In the genomic region with DNA sequence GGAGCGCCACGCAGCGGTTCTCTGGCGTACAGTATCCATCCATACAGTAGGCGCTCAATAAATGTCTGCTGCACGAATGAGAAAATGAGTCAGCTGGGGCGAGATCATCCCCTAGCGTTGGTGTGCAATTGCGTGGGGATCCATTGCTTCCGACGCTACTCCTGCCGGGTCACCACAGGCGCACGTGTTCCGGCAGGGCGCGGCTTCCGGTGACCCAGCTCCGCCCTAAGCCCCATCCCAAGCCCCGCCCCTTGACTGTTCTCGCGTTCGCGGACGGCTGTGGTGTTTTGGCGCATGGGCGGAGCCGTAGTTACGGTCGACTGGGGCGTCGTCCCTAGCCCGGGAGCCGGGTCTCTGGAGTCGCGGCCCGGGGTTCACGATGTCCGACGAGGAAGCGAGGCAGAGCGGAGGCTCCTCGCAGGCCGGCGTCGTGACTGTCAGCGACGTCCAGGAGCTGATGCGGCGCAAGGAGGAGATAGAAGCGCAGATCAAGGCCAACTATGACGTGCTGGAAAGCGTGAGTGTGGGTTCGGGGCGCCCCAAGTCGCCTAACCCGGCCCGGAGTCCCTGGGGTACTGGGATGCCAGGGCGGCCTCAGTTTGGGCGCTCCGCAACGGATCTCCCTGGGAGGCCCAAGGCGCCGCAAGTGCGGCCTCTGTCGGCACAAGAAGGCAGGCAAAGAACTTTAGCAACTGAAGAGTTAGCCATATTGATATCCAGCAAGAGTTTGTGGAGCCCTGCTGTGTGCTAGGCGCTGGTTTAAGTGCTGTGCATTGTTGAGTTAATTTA, we compare ENCODE assay signal across 1 cellular context.
TF ChIP-seq lines count a peak whose summit lies in the region.

A gene with protein sequence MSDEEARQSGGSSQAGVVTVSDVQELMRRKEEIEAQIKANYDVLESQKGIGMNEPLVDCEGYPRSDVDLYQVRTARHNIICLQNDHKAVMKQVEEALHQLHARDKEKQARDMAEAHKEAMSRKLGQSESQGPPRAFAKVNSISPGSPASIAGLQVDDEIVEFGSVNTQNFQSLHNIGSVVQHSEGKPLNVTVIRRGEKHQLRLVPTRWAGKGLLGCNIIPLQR (plus strand): TSS at position 313 of the 789 bp plus-strand sequence. CDS start 67 bp downstream, at position 380.

TF ChIP-seq in HEK293, 187 proteins besides CTCF, POLR2A, EP300 and RAD21 (continued from another document and continues in another):
- TF ChIP-seq, protein P1, sequence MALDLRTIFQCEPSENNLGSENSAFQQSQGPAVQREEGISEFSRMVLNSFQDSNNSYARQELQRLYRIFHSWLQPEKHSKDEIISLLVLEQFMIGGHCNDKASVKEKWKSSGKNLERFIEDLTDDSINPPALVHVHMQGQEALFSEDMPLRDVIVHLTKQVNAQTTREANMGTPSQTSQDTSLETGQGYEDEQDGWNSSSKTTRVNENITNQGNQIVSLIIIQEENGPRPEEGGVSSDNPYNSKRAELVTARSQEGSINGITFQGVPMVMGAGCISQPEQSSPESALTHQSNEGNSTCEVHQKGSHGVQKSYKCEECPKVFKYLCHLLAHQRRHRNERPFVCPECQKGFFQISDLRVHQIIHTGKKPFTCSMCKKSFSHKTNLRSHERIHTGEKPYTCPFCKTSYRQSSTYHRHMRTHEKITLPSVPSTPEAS (tag by site-specific recombination; IDR thresholded peaks at IDR 0.05), result 0 out of 2 replicates have a peak, but pooled peaks have one; percentile 10
- TF ChIP-seq ZNF202 (tag by site-specific recombination; IDR thresholded peaks at IDR 0.05; ENCODE audit: borderline replicate concordance), result no peak
- TF ChIP-seq ZNF121 (tag by site-specific recombination; IDR thresholded peaks at IDR 0.05), result no peak
- TF ChIP-seq, protein P2, sequence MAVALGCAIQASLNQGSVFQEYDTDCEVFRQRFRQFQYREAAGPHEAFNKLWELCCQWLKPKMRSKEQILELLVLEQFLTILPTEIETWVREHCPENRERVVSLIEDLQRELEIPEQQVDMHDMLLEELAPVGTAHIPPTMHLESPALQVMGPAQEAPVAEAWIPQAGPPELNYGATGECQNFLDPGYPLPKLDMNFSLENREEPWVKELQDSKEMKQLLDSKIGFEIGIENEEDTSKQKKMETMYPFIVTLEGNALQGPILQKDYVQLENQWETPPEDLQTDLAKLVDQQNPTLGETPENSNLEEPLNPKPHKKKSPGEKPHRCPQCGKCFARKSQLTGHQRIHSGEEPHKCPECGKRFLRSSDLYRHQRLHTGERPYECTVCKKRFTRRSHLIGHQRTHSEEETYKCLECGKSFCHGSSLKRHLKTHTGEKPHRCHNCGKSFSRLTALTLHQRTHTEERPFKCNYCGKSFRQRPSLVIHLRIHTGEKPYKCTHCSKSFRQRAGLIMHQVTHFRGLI (tag by site-specific recombination; IDR thresholded peaks at IDR 0.05), result peak; percentile 64; the same call in 1 of the 2 replicates
- peak; percentile 100 for TF ChIP-seq KLF8 (tag by site-specific recombination; IDR thresholded peaks at IDR 0.05)
- no peak for TF ChIP-seq ZNF350 (tag by site-specific recombination; IDR thresholded peaks at IDR 0.05)
- TF ChIP-seq, protein P3, sequence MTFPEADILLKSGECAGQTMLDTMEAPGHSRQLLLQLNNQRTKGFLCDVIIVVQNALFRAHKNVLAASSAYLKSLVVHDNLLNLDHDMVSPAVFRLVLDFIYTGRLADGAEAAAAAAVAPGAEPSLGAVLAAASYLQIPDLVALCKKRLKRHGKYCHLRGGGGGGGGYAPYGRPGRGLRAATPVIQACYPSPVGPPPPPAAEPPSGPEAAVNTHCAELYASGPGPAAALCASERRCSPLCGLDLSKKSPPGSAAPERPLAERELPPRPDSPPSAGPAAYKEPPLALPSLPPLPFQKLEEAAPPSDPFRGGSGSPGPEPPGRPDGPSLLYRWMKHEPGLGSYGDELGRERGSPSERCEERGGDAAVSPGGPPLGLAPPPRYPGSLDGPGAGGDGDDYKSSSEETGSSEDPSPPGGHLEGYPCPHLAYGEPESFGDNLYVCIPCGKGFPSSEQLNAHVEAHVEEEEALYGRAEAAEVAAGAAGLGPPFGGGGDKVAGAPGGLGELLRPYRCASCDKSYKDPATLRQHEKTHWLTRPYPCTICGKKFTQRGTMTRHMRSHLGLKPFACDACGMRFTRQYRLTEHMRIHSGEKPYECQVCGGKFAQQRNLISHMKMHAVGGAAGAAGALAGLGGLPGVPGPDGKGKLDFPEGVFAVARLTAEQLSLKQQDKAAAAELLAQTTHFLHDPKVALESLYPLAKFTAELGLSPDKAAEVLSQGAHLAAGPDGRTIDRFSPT (tag by site-specific recombination; IDR thresholded peaks at IDR 0.05), result peak; percentile 90
- peak; percentile 75; the same call in 1 of the 2 replicates for TF ChIP-seq ZNF2 (tag by site-specific recombination; IDR thresholded peaks at IDR 0.05)
- no peak for TF ChIP-seq ZNF23 (tag by site-specific recombination; IDR thresholded peaks at IDR 0.05; ENCODE audit: borderline replicate concordance)
- TF ChIP-seq GLIS1 (tag by site-specific recombination; IDR thresholded peaks at IDR 0.05), result peak; percentile 90
- peak; percentile 73 for TF ChIP-seq YY1 (tag by site-specific recombination; IDR thresholded peaks at IDR 0.05)
- peak; percentile 76; the same call in 1 of the 2 replicates for TF ChIP-seq ZSCAN23 (tag by site-specific recombination; IDR thresholded peaks at IDR 0.05)
- no peak for TF ChIP-seq ZNF670 (tag by site-specific recombination; IDR thresholded peaks at IDR 0.05; ENCODE audit: low read depth)
- TF ChIP-seq ZNF302 (tag by site-specific recombination; IDR thresholded peaks at IDR 0.05; ENCODE audit: low read depth), result no peak
- TF ChIP-seq ZNF335 (tag by site-specific recombination; conservative IDR thresholded peaks at IDR 0.05), result peak; percentile 92
- no peak for TF ChIP-seq ZNF19 (tag by site-specific recombination; IDR thresholded peaks at IDR 0.05; ENCODE audit: low read depth)
- TF ChIP-seq HOXC10 (CRISPR knock-in tag; IDR thresholded peaks at IDR 0.05), result no peak
- TF ChIP-seq KLF9 (tag by site-specific recombination; IDR thresholded peaks at IDR 0.05; ENCODE audit: low read depth), result peak; percentile 70
- TF ChIP-seq, protein P4, sequence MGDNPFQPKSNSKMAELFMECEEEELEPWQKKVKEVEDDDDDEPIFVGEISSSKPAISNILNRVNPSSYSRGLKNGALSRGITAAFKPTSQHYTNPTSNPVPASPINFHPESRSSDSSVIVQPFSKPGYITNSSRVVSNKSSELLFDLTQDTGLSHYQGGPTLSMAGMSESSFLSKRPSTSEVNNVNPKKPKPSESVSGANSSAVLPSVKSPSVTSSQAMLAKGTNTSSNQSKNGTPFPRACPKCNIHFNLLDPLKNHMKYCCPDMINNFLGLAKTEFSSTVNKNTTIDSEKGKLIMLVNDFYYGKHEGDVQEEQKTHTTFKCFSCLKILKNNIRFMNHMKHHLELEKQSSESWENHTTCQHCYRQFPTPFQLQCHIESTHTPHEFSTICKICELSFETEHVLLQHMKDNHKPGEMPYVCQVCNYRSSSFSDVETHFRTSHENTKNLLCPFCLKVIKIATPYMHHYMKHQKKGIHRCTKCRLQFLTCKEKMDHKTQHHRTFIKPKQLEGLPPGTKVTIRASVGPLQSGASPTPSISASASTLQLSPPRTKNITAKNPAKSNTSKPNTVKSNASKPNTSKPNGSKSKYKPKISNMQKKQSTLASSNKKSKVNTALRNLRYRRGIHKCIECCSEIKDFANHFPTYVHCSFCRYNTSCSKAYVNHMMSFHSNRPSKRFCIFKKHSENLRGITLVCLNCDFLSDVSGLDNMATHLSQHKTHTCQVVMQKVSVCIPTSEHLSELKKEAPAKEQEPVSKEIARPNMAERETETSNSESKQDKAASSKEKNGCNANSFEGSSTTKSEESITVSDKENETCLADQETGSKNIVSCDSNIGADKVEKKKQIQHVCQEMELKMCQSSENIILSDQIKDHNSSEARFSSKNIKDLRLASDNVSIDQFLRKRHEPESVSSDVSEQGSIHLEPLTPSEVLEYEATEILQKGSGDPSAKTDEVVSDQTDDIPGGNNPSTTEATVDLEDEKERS (tag by site-specific recombination; IDR thresholded peaks at IDR 0.05), result peak; percentile 32; the same call in 1 of the 2 replicates
- TF ChIP-seq ZNF544 (tag by site-specific recombination; IDR thresholded peaks at IDR 0.05), result no peak
- TF ChIP-seq MZF1 (tag by site-specific recombination; IDR thresholded peaks at IDR 0.05; ENCODE audit: borderline replicate concordance), result peak; percentile 100
- TF ChIP-seq ZNF558 (tag by site-specific recombination; IDR thresholded peaks at IDR 0.05), result peak; percentile 32; the same call in 1 of the 2 replicates
- TF ChIP-seq ZNF514 (tag by site-specific recombination; IDR thresholded peaks at IDR 0.05), result no peak
- no peak for TF ChIP-seq ZNF404 (tag by site-specific recombination; IDR thresholded peaks at IDR 0.05)
- no peak for TF ChIP-seq ZNF791 (tag by site-specific recombination; IDR thresholded peaks at IDR 0.05)
- no peak for TF ChIP-seq ZNF768 (tag by site-specific recombination; IDR thresholded peaks at IDR 0.05)
- TF ChIP-seq SCRT2 (tag by site-specific recombination; IDR thresholded peaks at IDR 0.05), result peak; percentile 63; the same call in 1 of the 2 replicates
- TF ChIP-seq, protein P5, sequence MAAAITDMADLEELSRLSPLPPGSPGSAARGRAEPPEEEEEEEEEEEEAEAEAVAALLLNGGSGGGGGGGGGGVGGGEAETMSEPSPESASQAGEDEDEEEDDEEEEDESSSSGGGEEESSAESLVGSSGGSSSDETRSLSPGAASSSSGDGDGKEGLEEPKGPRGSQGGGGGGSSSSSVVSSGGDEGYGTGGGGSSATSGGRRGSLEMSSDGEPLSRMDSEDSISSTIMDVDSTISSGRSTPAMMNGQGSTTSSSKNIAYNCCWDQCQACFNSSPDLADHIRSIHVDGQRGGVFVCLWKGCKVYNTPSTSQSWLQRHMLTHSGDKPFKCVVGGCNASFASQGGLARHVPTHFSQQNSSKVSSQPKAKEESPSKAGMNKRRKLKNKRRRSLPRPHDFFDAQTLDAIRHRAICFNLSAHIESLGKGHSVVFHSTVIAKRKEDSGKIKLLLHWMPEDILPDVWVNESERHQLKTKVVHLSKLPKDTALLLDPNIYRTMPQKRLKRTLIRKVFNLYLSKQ (tag by site-specific recombination; IDR thresholded peaks at IDR 0.05; ENCODE audit: borderline replicate concordance), result no peak
- no peak for TF ChIP-seq ZBTB1 (tag by site-specific recombination; IDR thresholded peaks at IDR 0.05)
- TF ChIP-seq ZNF621 (tag by site-specific recombination; IDR thresholded peaks at IDR 0.05), result no peak
- TF ChIP-seq, protein P6, sequence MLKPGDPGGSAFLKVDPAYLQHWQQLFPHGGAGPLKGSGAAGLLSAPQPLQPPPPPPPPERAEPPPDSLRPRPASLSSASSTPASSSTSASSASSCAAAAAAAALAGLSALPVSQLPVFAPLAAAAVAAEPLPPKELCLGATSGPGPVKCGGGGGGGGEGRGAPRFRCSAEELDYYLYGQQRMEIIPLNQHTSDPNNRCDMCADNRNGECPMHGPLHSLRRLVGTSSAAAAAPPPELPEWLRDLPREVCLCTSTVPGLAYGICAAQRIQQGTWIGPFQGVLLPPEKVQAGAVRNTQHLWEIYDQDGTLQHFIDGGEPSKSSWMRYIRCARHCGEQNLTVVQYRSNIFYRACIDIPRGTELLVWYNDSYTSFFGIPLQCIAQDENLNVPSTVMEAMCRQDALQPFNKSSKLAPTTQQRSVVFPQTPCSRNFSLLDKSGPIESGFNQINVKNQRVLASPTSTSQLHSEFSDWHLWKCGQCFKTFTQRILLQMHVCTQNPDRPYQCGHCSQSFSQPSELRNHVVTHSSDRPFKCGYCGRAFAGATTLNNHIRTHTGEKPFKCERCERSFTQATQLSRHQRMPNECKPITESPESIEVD (tag by site-specific recombination; IDR thresholded peaks at IDR 0.05), result no peak
- TF ChIP-seq GLI4 (tag by site-specific recombination; IDR thresholded peaks at IDR 0.05), result no peak
- TF ChIP-seq OVOL3 (tag by site-specific recombination; IDR thresholded peaks at IDR 0.05), result 0 out of 2 replicates have a peak, but pooled peaks have one; percentile 18
- peak; percentile 64 for TF ChIP-seq ZNF76 (tag by site-specific recombination; IDR thresholded peaks at IDR 0.05; ENCODE audit: borderline replicate concordance, low read depth)
- TF ChIP-seq ZNF24 (tag by site-specific recombination; IDR thresholded peaks at IDR 0.05), result peak; percentile 98
- peak; percentile 91; the same call in 1 of the 2 replicates for TF ChIP-seq ZNF324 (tag by site-specific recombination; IDR thresholded peaks at IDR 0.05)
- TF ChIP-seq ZFP3 (tag by site-specific recombination; IDR thresholded peaks at IDR 0.05; ENCODE audit: low read depth), result no peak
- TF ChIP-seq ZNF701 (tag by site-specific recombination; IDR thresholded peaks at IDR 0.05), result no peak
- TF ChIP-seq ZNF585B (tag by site-specific recombination; IDR thresholded peaks at IDR 0.05), result no peak
- no peak for TF ChIP-seq RBAK (tag by site-specific recombination; IDR thresholded peaks at IDR 0.05)
- no peak for TF ChIP-seq ZNF292 (tag by site-specific recombination; IDR thresholded peaks at IDR 0.05; ENCODE audit: borderline replicate concordance, low read depth)
- peak; percentile 99 for TF ChIP-seq ZSCAN30 (tag by site-specific recombination; IDR thresholded peaks at IDR 0.05)
- TF ChIP-seq ZNF510 (tag by site-specific recombination; IDR thresholded peaks at IDR 0.05; ENCODE audit: insufficient replicate concordance), result no peak
- no peak; the same call in 1 of the 2 replicates for TF ChIP-seq ZNF133 (tag by site-specific recombination; IDR thresholded peaks at IDR 0.05)
- no peak for TF ChIP-seq ZNF354C (tag by site-specific recombination; IDR thresholded peaks at IDR 0.05; ENCODE audit: borderline replicate concordance, low read depth)
